ENCODE assay signal across 9 cellular contexts in the genomic region with DNA sequence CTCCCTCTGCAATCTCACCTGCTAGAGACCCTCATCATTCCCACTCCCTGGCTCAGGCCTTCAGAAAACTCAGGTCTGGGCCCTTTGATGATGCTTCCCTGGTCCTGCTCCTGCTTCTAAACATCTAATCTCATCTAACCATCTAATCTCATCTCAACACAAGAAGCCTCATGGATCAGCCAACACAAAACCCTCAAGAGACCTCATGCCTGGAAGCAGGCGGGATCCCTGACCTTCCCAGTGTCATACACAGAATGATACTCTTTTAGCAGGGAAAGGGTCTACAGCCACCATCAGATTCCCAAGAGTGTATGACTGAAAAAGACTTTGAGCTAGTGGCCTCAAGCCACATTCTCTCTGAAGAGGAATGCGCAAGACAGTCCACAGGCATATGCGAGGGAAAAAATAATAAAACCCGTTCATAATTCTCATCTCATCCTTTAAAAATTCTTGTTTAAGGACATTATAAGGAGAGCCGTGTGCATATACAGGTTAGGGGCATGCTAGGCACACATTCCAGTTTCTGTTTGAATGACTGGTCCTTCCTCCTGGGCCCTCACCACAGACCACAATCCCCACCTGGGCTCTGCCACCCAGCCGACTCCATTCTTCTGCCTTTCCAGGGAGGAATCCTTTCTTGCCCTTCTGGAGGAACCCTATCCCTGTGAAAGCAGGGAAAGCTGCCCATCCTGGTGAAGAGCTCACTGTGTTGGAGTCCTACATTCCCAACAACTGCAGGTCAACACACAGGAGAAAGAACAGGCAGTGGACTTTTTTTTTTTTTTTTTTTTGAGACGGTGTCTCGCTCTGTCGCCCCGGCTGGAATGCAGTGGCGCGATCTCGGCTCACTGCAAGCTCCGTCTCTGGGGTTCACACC. TPM values are rescaled to one million over a fixed set of nuclear protein-coding genes. Genes with fewer than 3 reads are reported as not detected.
DNase-seq lines count a peak whose midpoint lies in the region; ATAC-seq and TF ChIP-seq lines count a peak whose summit lies in the region.
"Had no signal": no experiment of that assay in that cellular context is flagged by ENCODE, and none has a peak within 500 bp of the region (broad histone marks: within the 10 kb centered on the region; RNA-seq: fewer than 3 reads in every experiment).

No MANE protein-coding gene starts in this region.

- intact Hi-C loops in upper lobe of right lung (cut with DNase I): no loop called here

- H3K4me3 ChIP-seq in upper lobe of right lung: peak overlapping the region; percentile 77

- H3K27ac ChIP-seq in upper lobe of right lung: peak overlapping the region; percentile 25

- no peak for DNase-seq in activated naive CD4-positive, alpha-beta T cell treated with Interleukin-2 at 50 U/mL for 16 hours
- DNase-seq in kidney tubule cell (ENCODE audit: low spot score) (peak; percentile 66), upper lobe of right lung (peak; percentile 21), NCI-H1436 treated with DMSO at 0.1 percent for 48 hours (lab: John Stamatoyannopoulos, UW) (no peak), NCI-H226 (no peak)
- DNase-seq: NCI-H1930 had no signal

- H3K36me3 ChIP-seq in upper lobe of right lung: peaks cover 34% of the 10 kb centered on the region

- H3K9me3 Mint-ChIP-seq in activated naive CD4-positive, alpha-beta T cell treated with anti-CD3 and anti-CD28 coated beads, Interleukin-2, amount 50 U/mL, for 24 hours: no peaks in the 10 kb centered on the region
- no peaks in the 10 kb centered on the region for H3K9me3 Mint-ChIP-seq in activated T-helper 17 cell treated with anti-CD3 and anti-CD28 coated beads, Interleukin-2, amount 50 U/mL, for 72 hours

- no peak for TF ChIP-seq CTCF in upper lobe of right lung (IDR thresholded peaks at IDR 0.05)

- no peaks in the 10 kb centered on the region for H3K9me3 ChIP-seq in upper lobe of right lung

- H3K36me3 Mint-ChIP-seq in activated naive CD4-positive, alpha-beta T cell treated with anti-CD3 and anti-CD28 coated beads, Interleukin-2, amount 50 U/mL, for 24 hours: peaks cover 11% of the 10 kb centered on the region
- peaks cover 64% of the 10 kb centered on the region for H3K36me3 Mint-ChIP-seq in activated T-helper 17 cell treated with anti-CD3 and anti-CD28 coated beads, Interleukin-2, amount 50 U/mL, for 72 hours (ENCODE audit: low read depth)

- ATAC-seq in activated T-helper 17 cell treated with anti-CD3 and anti-CD28 coated beads, Interleukin-2, amount 50 U/mL, for 72 hours (replicated peaks): no peak
- ATAC-seq in upper lobe of right lung (no peak), GM18519 (IDR thresholded peaks at IDR 0.05; ENCODE audit: low FRiP score, unreplicated experiment) (no peak)

- H3K4me1 ChIP-seq in upper lobe of right lung: peaks cover 50% of the 10 kb centered on the region

- no peaks in the 10 kb centered on the region for H3K27me3 ChIP-seq in upper lobe of right lung

- H3K4me1 Mint-ChIP-seq in activated naive CD4-positive, alpha-beta T cell treated with anti-CD3 and anti-CD28 coated beads, Interleukin-2, amount 50 U/mL, for 24 hours: peaks cover 71% of the 10 kb centered on the region
- peaks cover 42% of the 10 kb centered on the region for H3K4me1 Mint-ChIP-seq in activated T-helper 17 cell treated with anti-CD3 and anti-CD28 coated beads, Interleukin-2, amount 50 U/mL, for 72 hours

- H3K27me3 Mint-ChIP-seq in activated naive CD4-positive, alpha-beta T cell treated with anti-CD3 and anti-CD28 coated beads, Interleukin-2, amount 50 U/mL, for 24 hours: no peaks in the 10 kb centered on the region
- H3K27me3 Mint-ChIP-seq in activated T-helper 17 cell treated with anti-CD3 and anti-CD28 coated beads, Interleukin-2, amount 50 U/mL, for 72 hours: no peaks in the 10 kb centered on the region

- peak overlapping the region; percentile 86 for H3K27ac Mint-ChIP-seq in activated naive CD4-positive, alpha-beta T cell treated with anti-CD3 and anti-CD28 coated beads, Interleukin-2, amount 50 U/mL, for 24 hours
- peak overlapping the region; percentile 50 for H3K27ac Mint-ChIP-seq in activated T-helper 17 cell treated with anti-CD3 and anti-CD28 coated beads, Interleukin-2, amount 50 U/mL, for 72 hours

- H3K4me3 Mint-ChIP-seq in activated naive CD4-positive, alpha-beta T cell treated with anti-CD3 and anti-CD28 coated beads, Interleukin-2, amount 50 U/mL, for 24 hours: peak overlapping the region; percentile 84
- peak overlapping the region; percentile 72 for H3K4me3 Mint-ChIP-seq in activated T-helper 17 cell treated with anti-CD3 and anti-CD28 coated beads, Interleukin-2, amount 50 U/mL, for 72 hours

RNA-seq across cellular contexts. Expression of gene ZXDC, which starts 2.2 kb away (rescaled TPM):
- 10 to 100 TPM; 26.5 to 27.0 TPM for total RNA-seq in activated T-helper 17 cell treated with anti-CD3 and anti-CD28 coated beads, Interleukin-2, amount 50 U/mL, for 72 hours
- 40.3 TPM for total RNA-seq in upper lobe of right lung

RNA-seq across cellular contexts. Expression of gene UROC1, which starts 44.0 kb away (rescaled TPM):
- total RNA-seq in activated T-helper 17 cell treated with anti-CD3 and anti-CD28 coated beads, Interleukin-2, amount 50 U/mL, for 72 hours: not detected
- not detected for total RNA-seq in upper lobe of right lung

RNA-seq across cellular contexts. Expression of gene CHST13, which starts 50.4 kb away (rescaled TPM):
- not detected for total RNA-seq in activated T-helper 17 cell treated with anti-CD3 and anti-CD28 coated beads, Interleukin-2, amount 50 U/mL, for 72 hours
- 0.64 TPM for total RNA-seq in upper lobe of right lung

Comparison
In these comparisons a context has a peak if more than half of its experiments do, and no peak if none do; other contexts are left out.
1. DNase-seq: peak in kidney tubule cell (single experiment) and upper lobe of right lung (single experiment); none in activated naive CD4-positive, alpha-beta T cell treated with Interleukin-2 at 50 U/mL for 16 hours (single experiment), NCI-H1436 treated with DMSO at 0.1 percent for 48 hours (single experiment) and NCI-H226 (single experiment).